In genomic region chr5:26492835-26493459, GRCh38 we compare ENCODE assay signal across 14 cellular contexts.
"Had no signal": no experiment of that assay in that cellular context is flagged by ENCODE, and none has a peak within 500 bp of the region (broad histone marks: within the 10 kb centered on the region; RNA-seq: fewer than 3 reads in every experiment).

No MANE protein-coding gene starts in this region.

- H3K4me3 ChIP-seq: gastroesophageal sphincter, heart right ventricle, lung, ovary, upper lobe of left lung had no signal

- H3K27ac ChIP-seq: gastroesophageal sphincter, heart right ventricle, ovary, upper lobe of left lung had no signal

- H3K4me1 ChIP-seq: gastroesophageal sphincter, heart right ventricle, upper lobe of left lung had no signal

- H3K36me3 ChIP-seq: gastroesophageal sphincter, heart right ventricle, ovary, upper lobe of left lung had no signal

- H3K9me3 ChIP-seq: ovary had no signal

- H3K27me3 ChIP-seq: gastroesophageal sphincter, heart right ventricle, ovary, upper lobe of left lung had no signal

- DNase-seq: activated CD4-positive, alpha-beta T cell treated with anti-CD3 and anti-CD28 coated beads for 4 hours; activated CD8-positive, alpha-beta T cell treated with anti-CD3 and anti-CD28 coated beads for 36 hours; activated effector memory CD4-positive, alpha-beta T cell treated with Interleukin-2 at 50 U/mL for 16 hours; activated naive CD4-positive, alpha-beta T cell treated with anti-CD3 and anti-CD28 coated beads, Interleukin-2, amount 50 U/mL, for 16 hours; activated T-cell treated with anti-CD3 and anti-CD28 coated beads, Interleukin-2, amount 50 U/mL, for 4 hours; dermis blood vessel endothelial cell; heart right ventricle; left colon; naive B cell; ovary; stimulated activated naive CD8-positive, alpha-beta T cell treated with anti-CD3 and anti-CD28 coated beads, Interleukin-15, amount 100 ng/mL, for 72 hours; upper lobe of left lung had no signal
